In the genomic region with DNA sequence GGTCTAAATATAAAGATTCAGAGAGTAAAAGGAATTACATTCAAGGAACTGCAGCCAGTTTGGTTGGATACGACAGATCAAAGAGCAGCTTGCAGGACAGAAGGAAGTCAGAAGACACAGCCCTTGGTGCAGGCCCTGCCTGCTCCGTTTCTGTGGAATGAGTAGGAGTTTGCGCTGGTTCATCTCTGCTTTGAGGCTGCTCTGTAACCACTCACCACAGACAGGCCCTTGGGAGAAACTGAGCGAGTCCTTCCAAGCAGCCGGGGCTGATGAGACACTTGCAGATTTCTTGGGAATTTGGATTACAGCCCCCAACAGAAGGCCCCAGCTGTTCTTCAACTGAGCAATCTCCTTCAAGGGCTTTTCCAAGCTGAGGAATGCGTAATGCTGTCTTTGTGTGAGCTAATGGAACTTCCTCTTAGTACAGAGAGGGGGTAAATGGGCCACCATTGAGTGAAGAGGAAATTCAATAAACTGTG, we compare ENCODE assay signal across 8 cellular contexts. TPM values are rescaled to one million over a fixed set of nuclear protein-coding genes. Genes with fewer than 3 reads are reported as not detected.
A peak's percentile ranks its signal among the peaks of the same experiment; 100 is the strongest.
DNase-seq lines count a peak whose midpoint lies in the region; TF ChIP-seq lines count a peak whose summit lies in the region.

No MANE protein-coding gene starts in this region.

- H3K27ac Mint-ChIP-seq in activated CD4-positive, alpha-beta memory T cell treated with anti-CD3 and anti-CD28 coated beads for 36 hours = peak overlapping the region; percentile 99

- H3K27me3 Mint-ChIP-seq in activated CD4-positive, alpha-beta memory T cell treated with anti-CD3 and anti-CD28 coated beads for 36 hours = no peaks in the 10 kb centered on the region

- peaks cover 46% of the 10 kb centered on the region for H3K36me3 Mint-ChIP-seq in activated CD4-positive, alpha-beta memory T cell treated with anti-CD3 and anti-CD28 coated beads for 36 hours

- CTCF ChIA-PET in activated CD4-positive, alpha-beta memory T cell treated with anti-CD3 and anti-CD28 coated beads for 36 hours (lab: Charles Lee) = interaction anchor here (0.9 to 7.4 kb wide), 15 partner anchors 13 to 293 kb away, joined by 3 to 79 read pairs (median 4); a partner anchor contains a TSS
- CTCF ChIA-PET in RWPE1 (lab: Yijun Ruan, JAX) = no interaction called here

- peak overlapping the region; percentile 56 for H3K4me3 Mint-ChIP-seq in activated CD4-positive, alpha-beta memory T cell treated with anti-CD3 and anti-CD28 coated beads for 36 hours

- POLR2A ChIA-PET in activated CD4-positive, alpha-beta memory T cell treated with anti-CD3 and anti-CD28 coated beads for 36 hours (lab: Charles Lee) = interaction anchor here (0.6 to 12.0 kb wide), 23 partner anchors 9 to 214 kb away, joined by 3 to 265 read pairs (median 7); a partner anchor contains a TSS
- POLR2A ChIA-PET in RWPE1 (lab: Yijun Ruan, JAX; ENCODE audit: low non-redundant PET) = no interaction called here

- no peaks in the 10 kb centered on the region for H3K9me3 ChIP-seq in KOPT-K1 (ENCODE audit: insufficient read depth, low read length, poor library complexity, severe bottlenecking)

- peak; percentile 90 for DNase-seq in activated CD4-positive, alpha-beta memory T cell treated with anti-CD3 and anti-CD28 coated beads for 36 hours
- DNase-seq in iPS-NIHi11 (ENCODE audit: low spot score) (peak; percentile 38), germinal center (ENCODE audit: low spot score) (no peak), SHP77 treated with DMSO at 0.1 percent for 48 hours (lab: John Stamatoyannopoulos, UW) (no peak), DMS153 (lab: John Stamatoyannopoulos, UW) (no peak), RWPE1 (ENCODE audit: low spot score) (no peak)
- DNase-seq in stimulated activated CD4-positive, alpha-beta T cell treated with anti-CD3 and anti-CD28 coated beads, Interleukin-2, amount 100 ng/mL, for 48 hours = peak; percentile 61 to 65

- intact Hi-C loops in activated CD4-positive, alpha-beta memory T cell treated with anti-CD3 and anti-CD28 coated beads for 36 hours (cut with micrococcal nuclease) = loop anchor here (1.0 to 10.0 kb wide), 11 partner anchors 15 to 545 kb away; a partner anchor contains a TSS

- peaks cover 100% of the 10 kb centered on the region for H3K4me1 Mint-ChIP-seq in activated CD4-positive, alpha-beta memory T cell treated with anti-CD3 and anti-CD28 coated beads for 36 hours (ENCODE audit: low read depth)

- H3K9me3 Mint-ChIP-seq in activated CD4-positive, alpha-beta memory T cell treated with anti-CD3 and anti-CD28 coated beads for 36 hours = peaks cover 10% of the 10 kb centered on the region

- H3K36me3 ChIP-seq in KOPT-K1 (ENCODE audit: insufficient read depth, low read length) = no peaks in the 10 kb centered on the region

- H3K27ac ChIP-seq in KOPT-K1 (ENCODE audit: low read depth, low read length, poor library complexity, severe bottlenecking) = peak overlapping the region; percentile 38
- H3K27ac ChIP-seq in RWPE1 = no peak overlapping the region

- TF ChIP-seq CTCF in RWPE1 (conservative IDR thresholded peaks at IDR 0.05; ENCODE audit: low read depth) = no peak

RNA-seq across cellular contexts. Expression of a gene that starts 16.4 kb away (rescaled TPM):
- total RNA-seq in activated CD4-positive, alpha-beta memory T cell treated with anti-CD3 and anti-CD28 coated beads for 36 hours = 100 to 1,000 TPM; 114 to 117 TPM

Comparison
In these comparisons a context has a peak if more than half of its experiments do, and no peak if none do; other contexts are left out.
1. DNase-seq: peak in activated CD4-positive, alpha-beta memory T cell treated with anti-CD3 and anti-CD28 coated beads for 36 hours (single experiment), iPS-NIHi11 (single experiment) and stimulated activated CD4-positive, alpha-beta T cell treated with anti-CD3 and anti-CD28 coated beads, Interleukin-2, amount 100 ng/mL, for 48 hours (2 of 2); none in germinal center (single experiment), SHP77 treated with DMSO at 0.1 percent for 48 hours (single experiment), DMS153 (single experiment) and RWPE1 (single experiment).